8 cellular contexts compared by ENCODE assay signal in the genomic region with DNA sequence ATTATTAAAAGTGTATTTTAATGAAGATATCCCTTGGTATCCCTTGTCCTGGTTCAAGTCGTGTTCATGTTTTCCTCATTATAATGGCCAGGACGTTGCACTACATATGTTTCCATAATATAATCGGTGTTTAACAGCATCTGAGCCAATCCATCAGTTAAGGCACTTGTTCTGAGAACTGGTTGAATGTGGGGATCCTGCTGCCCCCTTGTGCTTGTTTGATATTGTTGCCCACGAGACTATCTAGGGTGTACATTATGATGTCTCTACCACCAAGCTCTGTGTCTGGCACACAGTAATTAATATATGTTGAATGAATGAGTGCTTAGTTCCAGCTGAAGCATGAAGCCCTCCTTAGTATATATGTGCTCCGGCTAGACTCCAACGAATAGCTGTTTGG.
DNase-seq lines count a peak whose midpoint lies in the region; ATAC-seq and TF ChIP-seq lines count a peak whose summit lies in the region.

No MANE protein-coding gene starts in this region.

- in situ Hi-C loops in IMR-90 (cut with MboI; ENCODE audit: low sequenced_read_pairs), result loop anchor here (10.0 kb wide), 1 partner anchor 201 kb away; no protein-coding TSS in a partner anchor

- H3K79me1 ChIP-seq in IMR-90 (ENCODE audit: low read depth in 1 of 2, low read length in 2 of 2), result no peaks in the 10 kb centered on the region

- no peaks in the 10 kb centered on the region for H4K20me1 ChIP-seq in IMR-90 (ENCODE audit: insufficient read depth, low read length)

- TF ChIP-seq CTCF in AG04450 (IDR thresholded peaks at IDR 0.05; ENCODE audit: low read depth, low read length) (peak; percentile 43), GM12873 (IDR thresholded peaks at IDR 0.05; ENCODE audit: insufficient read depth, low read depth, low read length, missing control alignments) (peak; percentile 56), IMR-90 (conservative IDR thresholded peaks at IDR 0.05; ENCODE audit: low read depth, low read length) (peak; percentile 24; the same call in 1 of the 2 replicates)

- H3K27me3 ChIP-seq in AG04450 (ENCODE audit: control insufficient read depth, insufficient read depth, low read length) (no peaks in the 10 kb centered on the region), IMR-90 (ENCODE audit: control insufficient read depth, insufficient read depth, low read length) (no peaks in the 10 kb centered on the region), SJCRH30 (no peaks in the 10 kb centered on the region)

- no peak overlapping the region for H2AFZ ChIP-seq in IMR-90 (replicated peaks; ENCODE audit: low read length, poor library complexity)

- H3K27me3 Mint-ChIP-seq in activated T-helper 17 cell treated with anti-CD3 and anti-CD28 coated beads, Interleukin-2, amount 50 U/mL, for 72 hours, result peaks cover 28% of the 10 kb centered on the region

- no peak overlapping the region for H2BK15ac ChIP-seq in IMR-90 (ENCODE audit: low read depth, low read length)

- no peak overlapping the region for H3K56ac ChIP-seq in IMR-90 (ENCODE audit: extremely low read depth, insufficient read depth, low read length)

- no peak for TF ChIP-seq POLR2A in IMR-90 (IDR thresholded peaks at IDR 0.05; ENCODE audit: low read depth, low read length)

- H3K9me1 ChIP-seq in IMR-90 (ENCODE audit: insufficient read depth, low read length), result no peaks in the 10 kb centered on the region

- H3K23ac ChIP-seq in IMR-90 (ENCODE audit: low read depth, low read length), result no peak overlapping the region

- H4K91ac ChIP-seq in IMR-90 (ENCODE audit: insufficient read depth, low read depth, low read length), result no peak overlapping the region

- H2BK20ac ChIP-seq in IMR-90 (ENCODE audit: low read depth, low read length), result no peak overlapping the region

- no CpG with 5 or more reads among the region's 6 CpGs for WGBS in IMR-90 (ENCODE audit: extremely low coverage in 2 of 2, insufficient read length in 1 of 2), 2 experiments

- no TSS peak for BruUV-seq in IMR-90 (replicated peaks; lab: Mats Ljungman, UMichigan)

- no peak overlapping the region for H2AK5ac ChIP-seq in IMR-90 (ENCODE audit: low read depth, low read length)

- H2BK5ac ChIP-seq in IMR-90 (ENCODE audit: low read depth, low read length, poor library complexity, severe bottlenecking), result no peak overlapping the region

- no peak overlapping the region for H3K27ac Mint-ChIP-seq in activated T-helper 17 cell treated with anti-CD3 and anti-CD28 coated beads, Interleukin-2, amount 50 U/mL, for 72 hours

- H3K9me3 ChIP-seq in AG04450 (ENCODE audit: control insufficient read depth, insufficient read depth, low read length) (no peaks in the 10 kb centered on the region), IMR-90 (ENCODE audit: control insufficient read depth, insufficient read depth, low read length) (peaks cover 9% of the 10 kb centered on the region), SJCRH30 (replicated peaks) (no peaks in the 10 kb centered on the region)

- no peak overlapping the region for H3K4me3 Mint-ChIP-seq in activated T-helper 17 cell treated with anti-CD3 and anti-CD28 coated beads, Interleukin-2, amount 50 U/mL, for 72 hours

- H3K4me1 Mint-ChIP-seq in activated T-helper 17 cell treated with anti-CD3 and anti-CD28 coated beads, Interleukin-2, amount 50 U/mL, for 72 hours, result no peaks in the 10 kb centered on the region

- H4K8ac ChIP-seq in IMR-90 (ENCODE audit: low read depth in 2 of 2, low read length in 2 of 2), result no peak overlapping the region

- H3K9ac ChIP-seq in IMR-90 (ENCODE audit: low read depth, low read length), result no peak overlapping the region

- intact Hi-C loops in IMR-90 (cut with micrococcal nuclease), result no loop called here

- H4K5ac ChIP-seq in IMR-90 (ENCODE audit: low read depth, low read length), result no peak overlapping the region

- H3K9me3 Mint-ChIP-seq in activated T-helper 17 cell treated with anti-CD3 and anti-CD28 coated beads, Interleukin-2, amount 50 U/mL, for 72 hours, result peaks cover 7% of the 10 kb centered on the region

- no peaks in the 10 kb centered on the region for H3K4me1 ChIP-seq in IMR-90 (ENCODE audit: control insufficient read depth, insufficient read depth, low read length)
- H3K4me1 ChIP-seq in SJCRH30, result no peaks in the 10 kb centered on the region

- H3K27ac ChIP-seq in AG04450 (ENCODE audit: low read depth, low read length) (no peak overlapping the region), IMR-90 (ENCODE audit: insufficient read depth, low read length) (no peak overlapping the region), SJCRH30 (no peak overlapping the region)

- DNase-seq in AG04450 (ENCODE audit: low read depth, low spot score), result no peak
- DNase-seq in IMR-90, result peak; percentile 4
- peak; percentile 19 to 51 for DNase-seq in SJCRH30
- peak; percentile 2 for DNase-seq in iris pigment epithelial cell (ENCODE audit: low read depth)
- DNase-seq in effector CD8-positive, alpha-beta T cell (lab: John Stamatoyannopoulos, UW), result no peak
- DNase-seq in activated effector memory CD4-positive, alpha-beta T cell treated with Interleukin-2 at 50 U/mL for 16 hours, result no peak

- H3K36me3 ChIP-seq in IMR-90 (ENCODE audit: control insufficient read depth, insufficient read depth, low read length), result no peaks in the 10 kb centered on the region
- no peaks in the 10 kb centered on the region for H3K36me3 ChIP-seq in SJCRH30

- no peak overlapping the region for H3K14ac ChIP-seq in IMR-90 (replicated peaks; ENCODE audit: low read depth, low read length)

- CTCF ChIA-PET in AG04450 (lab: Charles Lee), result interaction anchor here (0.6 to 1.3 kb wide), 7 partner anchors 9 to 198 kb away, joined by 3 to 11 read pairs (median 3); no protein-coding TSS in a partner anchor
- CTCF ChIA-PET in IMR-90 (lab: Yijun Ruan, JAX), result no interaction called here

- H2AK9ac ChIP-seq in IMR-90 (replicated peaks; ENCODE audit: low read depth, low read length, poor library complexity), result no peak overlapping the region

- dilution Hi-C loops in IMR-90 (cut with HindIII; ENCODE audit: low sequenced_read_pairs, unreplicated experiment), result no loop called here

- H3K4me3 ChIP-seq in AG04450 (ENCODE audit: low read depth, low read length) (no peak overlapping the region), IMR-90 (ENCODE audit: insufficient read depth, low read depth, low read length) (no peak overlapping the region), SJCRH30 (no peak overlapping the region)

- no peak overlapping the region for H3K4me2 ChIP-seq in IMR-90 (ENCODE audit: low read depth, low read length)

- POLR2A ChIA-PET in AG04450 (lab: Yijun Ruan, JAX), result no interaction called here
- POLR2A ChIA-PET in IMR-90 (lab: Charles Lee; ENCODE audit: unreplicated experiment), result no interaction called here

- no peak for ATAC-seq in IMR-90 (ENCODE audit: low read depth)
- ATAC-seq in activated T-helper 17 cell treated with anti-CD3 and anti-CD28 coated beads, Interleukin-2, amount 50 U/mL, for 72 hours (replicated peaks), result no peak

- H3K18ac ChIP-seq in IMR-90 (ENCODE audit: low read depth, low read length), result no peak overlapping the region

- H2BK120ac ChIP-seq in IMR-90 (ENCODE audit: low read depth, low read length), result no peak overlapping the region

- TF ChIP-seq RAD21 in IMR-90 (IDR thresholded peaks at IDR 0.05; ENCODE audit: low read length), result peak; percentile 20; the same call in 1 of the 2 replicates

- H3K4ac ChIP-seq in IMR-90 (ENCODE audit: low read depth, low read length), result no peak overlapping the region

- no peaks in the 10 kb centered on the region for H3K36me3 Mint-ChIP-seq in activated T-helper 17 cell treated with anti-CD3 and anti-CD28 coated beads, Interleukin-2, amount 50 U/mL, for 72 hours (ENCODE audit: low read depth)

TF ChIP-seq in IMR-90, 13 proteins besides CTCF, POLR2A, EP300 and RAD21:
- TF ChIP-seq MAFK (IDR thresholded peaks at IDR 0.05; ENCODE audit: low read depth, low read length), result no peak
- no peak for TF ChIP-seq MAZ (IDR thresholded peaks at IDR 0.05; ENCODE audit: borderline replicate concordance, low read depth, low read length)
- no peak for TF ChIP-seq NFE2L2 (IDR thresholded peaks at IDR 0.05; ENCODE audit: low read depth, low read length)
- TF ChIP-seq BHLHE40 (IDR thresholded peaks at IDR 0.05; ENCODE audit: low read depth, low read length), result no peak
- TF ChIP-seq CEBPB (IDR thresholded peaks at IDR 0.05; ENCODE audit: low read depth, low read length), result no peak
- no peak for TF ChIP-seq ELK1 (IDR thresholded peaks at IDR 0.05; ENCODE audit: borderline replicate concordance, low read depth, low read length)
- TF ChIP-seq USF2 (IDR thresholded peaks at IDR 0.05; ENCODE audit: low read depth, low read length), result no peak
- TF ChIP-seq CHD1 (IDR thresholded peaks at IDR 0.05; ENCODE audit: low read depth, low read length), result no peak
- TF ChIP-seq RCOR1 (IDR thresholded peaks at IDR 0.05; ENCODE audit: insufficient replicate concordance, low read length), result no peak
- no peak for TF ChIP-seq RFX5 (IDR thresholded peaks at IDR 0.05; ENCODE audit: low read depth, low read length)
- no peak for TF ChIP-seq SMC3 (IDR thresholded peaks at IDR 0.05; ENCODE audit: low read depth, low read length)

Comparison
In these comparisons a context has a peak if more than half of its experiments do, and no peak if none do; other contexts are left out.
1. DNase-seq: peak in IMR-90 (single experiment), SJCRH30 (2 of 2) and iris pigment epithelial cell (single experiment); none in AG04450 (single experiment), effector CD8-positive, alpha-beta T cell (single experiment) and activated effector memory CD4-positive, alpha-beta T cell treated with Interleukin-2 at 50 U/mL for 16 hours (single experiment).
2. Peak in every context shown above with its lines, with median percentiles within 50 percentile points of each other: CTCF ChIP-seq.